In the genomic region with DNA sequence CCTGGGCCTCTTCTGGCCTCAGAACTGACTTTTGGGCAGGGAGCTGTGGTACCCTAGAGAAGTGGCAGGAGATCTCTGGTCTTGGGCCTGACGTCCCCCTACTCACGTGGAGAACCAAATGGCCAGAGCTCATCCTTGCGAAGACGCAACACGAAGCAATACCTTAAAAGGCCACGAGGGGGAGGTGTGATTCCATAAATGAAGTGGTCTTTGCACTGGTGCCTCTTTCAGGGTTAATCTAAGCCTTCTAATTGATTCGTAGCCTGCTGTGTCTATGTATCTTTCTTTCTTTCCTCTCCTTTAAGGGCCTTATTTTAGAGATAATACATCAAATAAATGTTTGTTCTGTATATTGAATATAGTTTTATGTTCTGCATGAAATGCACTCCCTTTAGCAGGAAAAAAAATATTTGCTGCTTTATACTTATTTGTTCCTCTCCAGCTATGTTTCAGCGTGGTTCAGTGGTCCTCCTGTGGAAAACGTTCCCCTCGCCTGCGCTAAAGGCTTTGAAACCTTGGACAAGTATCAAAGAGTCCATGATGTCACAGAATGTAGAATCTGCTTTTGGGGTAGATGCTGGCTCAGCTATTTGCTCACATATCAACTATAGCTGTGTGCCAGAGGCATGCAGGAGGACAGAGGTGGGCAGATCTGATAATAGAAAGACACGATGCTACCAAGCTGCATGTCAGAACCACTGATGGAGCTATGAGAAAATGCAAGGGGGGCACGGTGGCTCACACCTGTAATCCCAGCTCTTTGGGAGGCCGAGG, we compare ENCODE assay signal across 1 cellular context.
TF ChIP-seq lines count a peak whose summit lies in the region.

No MANE protein-coding gene starts in this region.

TF ChIP-seq in K562, 482 proteins besides CTCF, POLR2A, EP300 and RAD21 (continued from another document):
- TF ChIP-seq ZNF589 (CRISPR knock-in tag; IDR thresholded peaks at IDR 0.05; ENCODE audit: low read depth): no peak
- TF ChIP-seq FOXK1 (CRISPR knock-in tag; IDR thresholded peaks at IDR 0.05; ENCODE audit: borderline replicate concordance): 0 out of 2 replicates have a peak, but pooled peaks have one; percentile 42
- TF ChIP-seq HSF4 (CRISPR knock-in tag; IDR thresholded peaks at IDR 0.05; ENCODE audit: borderline replicate concordance): 0 out of 2 replicates have a peak, but pooled peaks have one; percentile 20
- TF ChIP-seq FIP1L1 (IDR thresholded peaks at IDR 0.05; ENCODE audit: low read depth, low read length, poor library complexity, severe bottlenecking): no peak
- peak; percentile 75 for TF ChIP-seq BHLHE40 (IDR thresholded peaks at IDR 0.05; ENCODE audit: low read length)
- peak; percentile 87; the same call in 1 of the 2 replicates for TF ChIP-seq STAG1 (CRISPR knock-in tag; IDR thresholded peaks at IDR 0.05; ENCODE audit: borderline replicate concordance)
- TF ChIP-seq, protein P1, sequence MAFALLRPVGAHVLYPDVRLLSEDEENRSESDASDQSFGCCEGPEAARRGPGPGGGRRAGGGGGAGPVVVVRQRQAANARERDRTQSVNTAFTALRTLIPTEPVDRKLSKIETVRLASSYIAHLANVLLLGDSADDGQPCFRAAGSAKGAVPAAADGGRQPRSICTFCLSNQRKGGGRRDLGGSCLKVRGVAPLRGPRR (CRISPR knock-in tag; IDR thresholded peaks at IDR 0.05): no peak
- TF ChIP-seq RB1 (IDR thresholded peaks at IDR 0.05; ENCODE audit: low read depth): 0 out of 2 replicates have a peak, but pooled peaks have one; percentile 16
- TF ChIP-seq JUND (IDR thresholded peaks at IDR 0.05; ENCODE audit: borderline replicate concordance, low read depth, low read length): peak; percentile 31; the same call in 1 of the 2 replicates
- TF ChIP-seq JUND (tag; IDR thresholded peaks at IDR 0.05; ENCODE audit: borderline replicate concordance, low read depth, low read length): no peak; the same call in 2 of the 3 replicates
- TF ChIP-seq, protein P2, sequence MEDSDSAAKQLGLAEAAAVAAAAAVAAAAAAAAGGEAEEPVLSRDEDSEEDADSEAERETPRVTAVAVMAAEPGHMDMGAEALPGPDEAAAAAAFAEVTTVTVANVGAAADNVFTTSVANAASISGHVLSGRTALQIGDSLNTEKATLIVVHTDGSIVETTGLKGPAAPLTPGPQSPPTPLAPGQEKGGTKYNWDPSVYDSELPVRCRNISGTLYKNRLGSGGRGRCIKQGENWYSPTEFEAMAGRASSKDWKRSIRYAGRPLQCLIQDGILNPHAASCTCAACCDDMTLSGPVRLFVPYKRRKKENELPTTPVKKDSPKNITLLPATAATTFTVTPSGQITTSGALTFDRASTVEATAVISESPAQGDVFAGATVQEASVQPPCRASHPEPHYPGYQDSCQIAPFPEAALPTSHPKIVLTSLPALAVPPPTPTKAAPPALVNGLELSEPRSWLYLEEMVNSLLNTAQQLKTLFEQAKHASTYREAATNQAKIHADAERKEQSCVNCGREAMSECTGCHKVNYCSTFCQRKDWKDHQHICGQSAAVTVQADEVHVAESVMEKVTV (CRISPR knock-in tag; IDR thresholded peaks at IDR 0.05): peak; percentile 61
- peak; percentile 28; the same call in 1 of the 2 replicates for TF ChIP-seq CTBP1 (IDR thresholded peaks at IDR 0.05; ENCODE audit: borderline replicate concordance)
- peak; percentile 49; the same call in 1 of the 2 replicates for TF ChIP-seq CEBPG (CRISPR knock-in tag; IDR thresholded peaks at IDR 0.05)
- no peak for TF ChIP-seq CEBPG (tag; conservative IDR thresholded peaks at IDR 0.05 in 1 of 2, IDR thresholded peaks at IDR 0.05 in 1 of 2)
- TF ChIP-seq L3MBTL2 (IDR thresholded peaks at IDR 0.05): peak; percentile 35; the same call in 1 of the 2 replicates
- no peak for TF ChIP-seq ETV6 (IDR thresholded peaks at IDR 0.05; ENCODE audit: borderline replicate concordance in 1 of 2, low read depth in 2 of 2, low read length in 1 of 2)
- 0 out of 2 replicates have a peak, but pooled peaks have one; percentile 16 for TF ChIP-seq ETV6 (CRISPR knock-in tag; IDR thresholded peaks at IDR 0.05; ENCODE audit: borderline replicate concordance)
- TF ChIP-seq CBFA2T2 (conservative IDR thresholded peaks at IDR 0.05): no peak
- TF ChIP-seq CXXC5 (CRISPR knock-in tag; IDR thresholded peaks at IDR 0.05): 0 out of 2 replicates have a peak, but pooled peaks have one; percentile 31
- TF ChIP-seq, protein P3, sequence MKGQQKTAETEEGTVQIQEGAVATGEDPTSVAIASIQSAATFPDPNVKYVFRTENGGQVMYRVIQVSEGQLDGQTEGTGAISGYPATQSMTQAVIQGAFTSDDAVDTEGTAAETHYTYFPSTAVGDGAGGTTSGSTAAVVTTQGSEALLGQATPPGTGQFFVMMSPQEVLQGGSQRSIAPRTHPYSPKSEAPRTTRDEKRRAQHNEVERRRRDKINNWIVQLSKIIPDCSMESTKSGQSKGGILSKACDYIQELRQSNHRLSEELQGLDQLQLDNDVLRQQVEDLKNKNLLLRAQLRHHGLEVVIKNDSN (CRISPR knock-in tag; IDR thresholded peaks at IDR 0.05): peak; percentile 40; the same call in 1 of the 2 replicates
- peak; percentile 86 for TF ChIP-seq SMC3 (conservative IDR thresholded peaks at IDR 0.05; ENCODE audit: insufficient read depth, low read depth, low read length)
- no peak for TF ChIP-seq ZKSCAN8 (CRISPR knock-in tag; IDR thresholded peaks at IDR 0.05)
